ENCODE assay signal across 17 cellular contexts in genomic region chr9:12694013-12694412, GRCh38. TPM values are rescaled to one million over a fixed set of nuclear protein-coding genes. Genes with fewer than 3 reads are reported as not detected.
"Had no signal": no experiment of that assay in that cellular context is flagged by ENCODE, and none has a peak within 500 bp of the region (broad histone marks: within the 10 kb centered on the region; RNA-seq: fewer than 3 reads in every experiment).

No MANE protein-coding gene starts in this region.

- H3K4me3 Mint-ChIP-seq: central memory CD8-positive, alpha-beta T cell; memory B cell; natural killer cell treated with Interleukin-12 subunit alpha and Interleukin-12 subunit beta and Interleukin-15 and Interleukin-18, amount 100 ng/mL, for 72 hours had no signal

- H3K27me3 Mint-ChIP-seq: central memory CD8-positive, alpha-beta T cell; memory B cell; natural killer cell treated with Interleukin-12 subunit alpha and Interleukin-12 subunit beta and Interleukin-15 and Interleukin-18, amount 100 ng/mL, for 72 hours had no signal

- H3K4me1 ChIP-seq: uterus had no signal

- H3K27me3 ChIP-seq: heart left ventricle, upper lobe of left lung, uterus had no signal

- DNase-seq: cortex of kidney; dorsolateral prefrontal cortex; effector CD8-positive, alpha-beta T cell; heart left ventricle; hypothalamus; midbrain; stimulated activated CD4-positive, alpha-beta T cell treated with anti-CD3 and anti-CD28 coated beads, Interleukin-12 subunit alpha, Interleukin-12 subunit beta, amount 100 ng/mL, for 4 hours; stimulated activated naive CD4-positive, alpha-beta T cell treated with Interleukin-2 at 50 U/mL for 16 hours; upper lobe of left lung; uterus had no signal

- H3K36me3 Mint-ChIP-seq: memory B cell; natural killer cell treated with Interleukin-12 subunit alpha and Interleukin-12 subunit beta and Interleukin-15 and Interleukin-18, amount 100 ng/mL, for 72 hours had no signal

- H3K36me3 ChIP-seq: heart left ventricle, upper lobe of left lung, uterus had no signal

- H3K27ac ChIP-seq: dorsolateral prefrontal cortex, heart left ventricle, upper lobe of left lung, uterus had no signal

- H3K4me3 ChIP-seq: dorsolateral prefrontal cortex, heart left ventricle, skin epidermis, upper lobe of left lung, uterus had no signal

- H3K9me3 ChIP-seq: heart left ventricle, upper lobe of left lung, uterus had no signal

- H3K4me1 Mint-ChIP-seq: central memory CD8-positive, alpha-beta T cell; memory B cell had no signal

- H3K27ac Mint-ChIP-seq: memory B cell; natural killer cell treated with Interleukin-12 subunit alpha and Interleukin-12 subunit beta and Interleukin-15 and Interleukin-18, amount 100 ng/mL, for 72 hours had no signal

- FAIRE-seq: islet of Langerhans had no signal

RNA-seq across cellular contexts. Expression of gene TYRP1, which starts 0.8 kb away (rescaled TPM):
- total RNA-seq: left lobe of liver; natural killer cell treated with Interleukin-12 subunit alpha and Interleukin-12 subunit beta and Interleukin-15 and Interleukin-18, amount 100 ng/mL, for 72 hours; sciatic nerve had no signal
